In the genomic region with DNA sequence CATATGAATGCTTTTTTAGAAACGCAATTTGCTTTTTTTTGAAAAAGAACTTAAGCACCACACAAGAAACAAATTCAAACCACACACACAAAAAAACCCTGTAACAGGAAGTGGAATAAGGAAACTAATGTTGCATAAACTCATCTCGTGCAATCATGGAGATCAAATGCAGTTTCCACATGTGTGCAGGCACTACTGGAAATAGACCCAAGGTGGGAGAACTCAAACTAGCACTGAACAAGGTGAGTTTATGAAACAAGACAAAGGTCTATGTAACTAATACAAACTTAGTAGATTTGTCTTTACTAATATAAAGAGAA, we compare ENCODE assay signal across 12 cellular contexts. TPM values are rescaled to one million over a fixed set of nuclear protein-coding genes. Genes with fewer than 3 reads are reported as not detected.
DNase-seq lines count a peak whose midpoint lies in the region; ATAC-seq, FAIRE-seq and TF ChIP-seq lines count a peak whose summit lies in the region.
"Had no signal": no experiment of that assay in that cellular context is flagged by ENCODE, and none has a peak within 500 bp of the region (broad histone marks: within the 10 kb centered on the region; RNA-seq: fewer than 3 reads in every experiment).

No MANE protein-coding gene starts in this region.

- H3K9me3 ChIP-seq in small intestine (ENCODE audit: control insufficient read depth, low read depth) (no peaks in the 10 kb centered on the region), BE2C (no peaks in the 10 kb centered on the region), prostate gland (no peaks in the 10 kb centered on the region), breast epithelium (no peaks in the 10 kb centered on the region)

- peaks cover 30% of the 10 kb centered on the region for H3K4me1 Mint-ChIP-seq in WTC11

- POLR2A ChIA-PET in WTC11 (lab: Charles Lee) = no interaction called here

- FAIRE-seq in small intestine (lab: Jason Lieb, UNC) = peak; percentile 41
- FAIRE-seq: endometrium had no signal

- 51 to 72% (median 61%) methylated on average over 2 of the region's 2 CpGs for WGBS in small intestine, 3 donors
- 80% methylated on average over 2 of the region's 2 CpGs for WGBS in prostate gland

- H3K4me1 ChIP-seq in small intestine (ENCODE audit: control insufficient read depth in 2 of 2, insufficient read depth in 1 of 2, low read depth in 1 of 2, low read length in 1 of 2) (peaks cover 0 to 8% of the 10 kb centered on the region in 2 donors), BE2C (no peaks in the 10 kb centered on the region; the same call in 1 of the 2 replicates), prostate gland (replicated peaks) (no peaks in the 10 kb centered on the region), breast epithelium (no peaks in the 10 kb centered on the region)

- H3K4me3 ChIP-seq in small intestine (ENCODE audit: low read depth in 1 of 2, low read length in 2 of 2) = no peak overlapping the region
- H3K4me3 ChIP-seq in BE2C (ENCODE audit: low read depth, low read length) = no peak overlapping the region
- no peak overlapping the region for H3K4me3 ChIP-seq in prostate gland
- no peak overlapping the region for H3K4me3 ChIP-seq in breast epithelium

- intact Hi-C loops in prostate gland (cut with DNase I) (no loop called here), breast epithelium (cut with DNase I; ENCODE audit: low total_unique reads) (no loop called here)

- DNase-seq in activated CD4-positive, CD25-positive, alpha-beta regulatory T cell treated with anti-CD3 and anti-CD28 coated beads, Interleukin-2, amount 50 U/mL, for 72 hours = no peak
- no peak for DNase-seq in WTC11 (ENCODE audit: low spot score)
- DNase-seq in small intestine = peak; percentile 27
- DNase-seq in BE2C = no peak
- no peak for DNase-seq in prostate gland (ENCODE audit: low spot score)
- DNase-seq in breast epithelium (ENCODE audit: low spot score in 2 of 2) = no peak
- DNase-seq: 8988T, NCI-H2107 had no signal

- H3K27me3 ChIP-seq in small intestine (ENCODE audit: control insufficient read depth in 2 of 2, insufficient read depth in 2 of 2, low read length in 2 of 2) = no peaks in the 10 kb centered on the region
- no peaks in the 10 kb centered on the region for H3K27me3 ChIP-seq in BE2C
- H3K27me3 ChIP-seq in prostate gland (replicated peaks; ENCODE audit: insufficient read depth) = no peaks in the 10 kb centered on the region
- no peaks in the 10 kb centered on the region for H3K27me3 ChIP-seq in breast epithelium

- TF ChIP-seq POLR2A in prostate gland (IDR thresholded peaks at IDR 0.05) (no peak), breast epithelium (IDR thresholded peaks at IDR 0.05) (no peak)

- peaks cover 14% of the 10 kb centered on the region for H3K9me3 Mint-ChIP-seq in WTC11

- H3K27me3 Mint-ChIP-seq in WTC11 (ENCODE audit: low read depth) = no peaks in the 10 kb centered on the region

- H3K27ac Mint-ChIP-seq in WTC11 = peak overlapping the region; percentile 54

- 0 out of 2 replicates have a peak overlapping the region, but pooled peaks have one; percentile 5 for H3K4me3 Mint-ChIP-seq in WTC11
- H3K4me3 Mint-ChIP-seq: neural crest cell had no signal

- H3K36me3 Mint-ChIP-seq in WTC11 = peaks cover 15% of the 10 kb centered on the region

- H3K27ac ChIP-seq in small intestine (ENCODE audit: low read depth in 1 of 2, low read length in 1 of 2) = no peak overlapping the region
- no peak overlapping the region for H3K27ac ChIP-seq in prostate gland
- no peak overlapping the region for H3K27ac ChIP-seq in breast epithelium

- CTCF ChIA-PET in WTC11 (lab: Charles Lee) = no interaction called here

- peak; percentile 51 to 53 for ATAC-seq in activated CD4-positive, CD25-positive, alpha-beta regulatory T cell treated with anti-CD3 and anti-CD28 coated beads, Interleukin-2, amount 50 U/mL, for 24 hours
- ATAC-seq in HG02981 (IDR thresholded peaks at IDR 0.05; ENCODE audit: unreplicated experiment) = peak; percentile 54
- ATAC-seq in WTC11 = no peak

- H3K36me3 ChIP-seq in small intestine (ENCODE audit: control insufficient read depth in 2 of 2, insufficient read depth in 2 of 2, low read length in 2 of 2) (no peaks in the 10 kb centered on the region), BE2C (no peaks in the 10 kb centered on the region), prostate gland (no peaks in the 10 kb centered on the region), breast epithelium (no peaks in the 10 kb centered on the region)

- TF ChIP-seq CTCF in WTC11 (IDR thresholded peaks at IDR 0.05) (no peak), BE2C (IDR thresholded peaks at IDR 0.05; ENCODE audit: low read depth, low read length) (no peak), prostate gland (IDR thresholded peaks at IDR 0.05) (no peak), breast epithelium (IDR thresholded peaks at IDR 0.05) (no peak)

TF ChIP-seq in WTC11, 78 proteins besides CTCF, POLR2A, EP300 and RAD21 (continues in another document):
- TF ChIP-seq, protein P1, sequence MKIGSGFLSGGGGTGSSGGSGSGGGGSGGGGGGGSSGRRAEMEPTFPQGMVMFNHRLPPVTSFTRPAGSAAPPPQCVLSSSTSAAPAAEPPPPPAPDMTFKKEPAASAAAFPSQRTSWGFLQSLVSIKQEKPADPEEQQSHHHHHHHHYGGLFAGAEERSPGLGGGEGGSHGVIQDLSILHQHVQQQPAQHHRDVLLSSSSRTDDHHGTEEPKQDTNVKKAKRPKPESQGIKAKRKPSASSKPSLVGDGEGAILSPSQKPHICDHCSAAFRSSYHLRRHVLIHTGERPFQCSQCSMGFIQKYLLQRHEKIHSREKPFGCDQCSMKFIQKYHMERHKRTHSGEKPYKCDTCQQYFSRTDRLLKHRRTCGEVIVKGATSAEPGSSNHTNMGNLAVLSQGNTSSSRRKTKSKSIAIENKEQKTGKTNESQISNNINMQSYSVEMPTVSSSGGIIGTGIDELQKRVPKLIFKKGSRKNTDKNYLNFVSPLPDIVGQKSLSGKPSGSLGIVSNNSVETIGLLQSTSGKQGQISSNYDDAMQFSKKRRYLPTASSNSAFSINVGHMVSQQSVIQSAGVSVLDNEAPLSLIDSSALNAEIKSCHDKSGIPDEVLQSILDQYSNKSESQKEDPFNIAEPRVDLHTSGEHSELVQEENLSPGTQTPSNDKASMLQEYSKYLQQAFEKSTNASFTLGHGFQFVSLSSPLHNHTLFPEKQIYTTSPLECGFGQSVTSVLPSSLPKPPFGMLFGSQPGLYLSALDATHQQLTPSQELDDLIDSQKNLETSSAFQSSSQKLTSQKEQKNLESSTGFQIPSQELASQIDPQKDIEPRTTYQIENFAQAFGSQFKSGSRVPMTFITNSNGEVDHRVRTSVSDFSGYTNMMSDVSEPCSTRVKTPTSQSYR (CRISPR knock-in tag; IDR thresholded peaks at IDR 0.05) = no peak
- TF ChIP-seq, protein P2, sequence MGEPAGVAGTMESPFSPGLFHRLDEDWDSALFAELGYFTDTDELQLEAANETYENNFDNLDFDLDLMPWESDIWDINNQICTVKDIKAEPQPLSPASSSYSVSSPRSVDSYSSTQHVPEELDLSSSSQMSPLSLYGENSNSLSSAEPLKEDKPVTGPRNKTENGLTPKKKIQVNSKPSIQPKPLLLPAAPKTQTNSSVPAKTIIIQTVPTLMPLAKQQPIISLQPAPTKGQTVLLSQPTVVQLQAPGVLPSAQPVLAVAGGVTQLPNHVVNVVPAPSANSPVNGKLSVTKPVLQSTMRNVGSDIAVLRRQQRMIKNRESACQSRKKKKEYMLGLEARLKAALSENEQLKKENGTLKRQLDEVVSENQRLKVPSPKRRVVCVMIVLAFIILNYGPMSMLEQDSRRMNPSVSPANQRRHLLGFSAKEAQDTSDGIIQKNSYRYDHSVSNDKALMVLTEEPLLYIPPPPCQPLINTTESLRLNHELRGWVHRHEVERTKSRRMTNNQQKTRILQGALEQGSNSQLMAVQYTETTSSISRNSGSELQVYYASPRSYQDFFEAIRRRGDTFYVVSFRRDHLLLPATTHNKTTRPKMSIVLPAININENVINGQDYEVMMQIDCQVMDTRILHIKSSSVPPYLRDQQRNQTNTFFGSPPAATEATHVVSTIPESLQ (CRISPR knock-in tag; IDR thresholded peaks at IDR 0.05) = no peak
- TF ChIP-seq JUN (CRISPR knock-in tag; IDR thresholded peaks at IDR 0.05) (no peak), ZNF423 (CRISPR knock-in tag; IDR thresholded peaks at IDR 0.05) (no peak), PRRX2 (CRISPR knock-in tag; IDR thresholded peaks at IDR 0.05) (no peak), ETV6 (CRISPR knock-in tag; IDR thresholded peaks at IDR 0.05) (no peak)
- TF ChIP-seq, protein P3, sequence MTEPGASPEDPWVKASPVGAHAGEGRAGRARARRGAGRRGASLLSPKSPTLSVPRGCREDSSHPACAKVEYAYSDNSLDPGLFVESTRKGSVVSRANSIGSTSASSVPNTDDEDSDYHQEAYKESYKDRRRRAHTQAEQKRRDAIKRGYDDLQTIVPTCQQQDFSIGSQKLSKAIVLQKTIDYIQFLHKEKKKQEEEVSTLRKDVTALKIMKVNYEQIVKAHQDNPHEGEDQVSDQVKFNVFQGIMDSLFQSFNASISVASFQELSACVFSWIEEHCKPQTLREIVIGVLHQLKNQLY (CRISPR knock-in tag; IDR thresholded peaks at IDR 0.05) = no peak
- TF ChIP-seq, protein P4, sequence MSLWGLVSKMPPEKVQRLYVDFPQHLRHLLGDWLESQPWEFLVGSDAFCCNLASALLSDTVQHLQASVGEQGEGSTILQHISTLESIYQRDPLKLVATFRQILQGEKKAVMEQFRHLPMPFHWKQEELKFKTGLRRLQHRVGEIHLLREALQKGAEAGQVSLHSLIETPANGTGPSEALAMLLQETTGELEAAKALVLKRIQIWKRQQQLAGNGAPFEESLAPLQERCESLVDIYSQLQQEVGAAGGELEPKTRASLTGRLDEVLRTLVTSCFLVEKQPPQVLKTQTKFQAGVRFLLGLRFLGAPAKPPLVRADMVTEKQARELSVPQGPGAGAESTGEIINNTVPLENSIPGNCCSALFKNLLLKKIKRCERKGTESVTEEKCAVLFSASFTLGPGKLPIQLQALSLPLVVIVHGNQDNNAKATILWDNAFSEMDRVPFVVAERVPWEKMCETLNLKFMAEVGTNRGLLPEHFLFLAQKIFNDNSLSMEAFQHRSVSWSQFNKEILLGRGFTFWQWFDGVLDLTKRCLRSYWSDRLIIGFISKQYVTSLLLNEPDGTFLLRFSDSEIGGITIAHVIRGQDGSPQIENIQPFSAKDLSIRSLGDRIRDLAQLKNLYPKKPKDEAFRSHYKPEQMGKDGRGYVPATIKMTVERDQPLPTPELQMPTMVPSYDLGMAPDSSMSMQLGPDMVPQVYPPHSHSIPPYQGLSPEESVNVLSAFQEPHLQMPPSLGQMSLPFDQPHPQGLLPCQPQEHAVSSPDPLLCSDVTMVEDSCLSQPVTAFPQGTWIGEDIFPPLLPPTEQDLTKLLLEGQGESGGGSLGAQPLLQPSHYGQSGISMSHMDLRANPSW (CRISPR knock-in tag; conservative IDR thresholded peaks at IDR 0.05; ENCODE audit: low read depth) = no peak

RNA-seq across cellular contexts. Expression of a gene that starts 17.5 kb away (rescaled TPM):
- 23.8 to 28.8 TPM (median 26.3 TPM) in 3 replicates for total RNA-seq in WTC11 (2021)
- polyA plus RNA-seq in small intestine = 1 to 10 TPM; 1.9 to 4.4 (median 3.1) TPM
- 9.4 TPM for polyA plus RNA-seq in BE2C (2012; ENCODE audit: insufficient read depth, insufficient read length, low read depth)
- 10 to 100 TPM; 14.3 to 20.5 TPM for total RNA-seq in prostate gland
- total RNA-seq in breast epithelium = 10 to 100 TPM; 38.1 to 42.9 (median 40.4) TPM

RNA-seq across cellular contexts. Expression of a gene that starts 58.3 kb away (rescaled TPM):
- 145 to 156 TPM (median 146 TPM) in 3 replicates for total RNA-seq in WTC11 (2021)
- polyA plus RNA-seq in small intestine = under 1 TPM in 1 of 3 donors, not detected in 2; 0.07 TPM
- not detected for polyA plus RNA-seq in BE2C (2012; ENCODE audit: insufficient read depth, insufficient read length, low read depth)
- not detected for total RNA-seq in prostate gland
- not detected for total RNA-seq in breast epithelium

Comparison
In these comparisons a context has a peak if more than half of its experiments do, and no peak if none do; other contexts are left out.
1. RNA of a gene that starts 58.3 kb away (total RNA-seq): 145 to 156 TPM in WTC11; not detected in prostate gland and not detected in breast epithelium; every median in the first group is over 100 times any median in the second.